ENCODE assay signal across 19 cellular contexts in genomic region chr19:39139305-39140194, GRCh38. TPM values are rescaled to one million over a fixed set of nuclear protein-coding genes. Genes with fewer than 3 reads are reported as not detected.
DNase-seq lines count a peak whose midpoint lies in the region; ATAC-seq, FAIRE-seq and TF ChIP-seq lines count a peak whose summit lies in the region.
"Had no signal": no experiment of that assay in that cellular context is flagged by ENCODE, and none has a peak within 500 bp of the region (broad histone marks: within the 10 kb centered on the region; RNA-seq: fewer than 3 reads in every experiment).

No MANE protein-coding gene starts in this region.

- intact Hi-C loops in esophagus muscularis mucosa (cut with DNase I) = no loop called here
- intact Hi-C loops in colonic mucosa (cut with DNase I) = no loop called here

- no peaks in the 10 kb centered on the region for H3K36me3 Mint-ChIP-seq in nephron progenitor cell (ENCODE audit: low read depth)

- peaks cover 11% of the 10 kb centered on the region for H3K36me3 ChIP-seq in NT2/D1 (ENCODE audit: insufficient read depth, insufficient read length, low read length)
- no peaks in the 10 kb centered on the region for H3K36me3 ChIP-seq in esophagus muscularis mucosa
- H3K36me3 ChIP-seq in colonic mucosa = no peaks in the 10 kb centered on the region
- H3K36me3 ChIP-seq: vagina had no signal

- no peak for TF ChIP-seq RAD21 in A549 (conservative IDR thresholded peaks at IDR 0.05 in 1 of 2, IDR thresholded peaks at IDR 0.05 in 1 of 2)

- 88% methylated on average over 13 of the region's 13 CpGs for WGBS in A549 (ENCODE audit: missing lambda C conversion rate)
- WGBS in esophagus muscularis mucosa = 61% methylated on average over 13 of the region's 13 CpGs

- peak overlapping the region; percentile 75 for H3K27ac Mint-ChIP-seq in nephron progenitor cell
- H3K27ac Mint-ChIP-seq: activated T-cell treated with anti-CD3 and anti-CD28 coated beads, Interleukin-2, amount 50 U/mL, for 72 hours had no signal

- no peaks in the 10 kb centered on the region for H3K27me3 Mint-ChIP-seq in nephron progenitor cell (ENCODE audit: low read depth, poor library complexity)

- TF ChIP-seq CTCF in A549 (IDR thresholded peaks at IDR 0.05) (no peak), esophagus muscularis mucosa (IDR thresholded peaks at IDR 0.05) (no peak), nephron progenitor cell (IDR thresholded peaks at IDR 0.05) (no peak), colonic mucosa (IDR thresholded peaks at IDR 0.05) (no peak)

- peak overlapping the region; percentile 20; the same call in 2 of the 3 replicates for H3K4me2 ChIP-seq in A549

- no peak for FAIRE-seq in A549 (lab: Jason Lieb, UNC)
- FAIRE-seq: GM12891 had no signal

- H3K9ac ChIP-seq in NT2/D1 (ENCODE audit: insufficient read length, low read depth) (peak overlapping the region; percentile 16), colonic mucosa (ENCODE audit: low read depth in 2 of 2, low read length in 2 of 2) (no peak overlapping the region)

- DNase-seq in A549 (ENCODE audit: low read depth in 1 of 2, low spot score in 1 of 2) = no peak
- peak; percentile 77 for DNase-seq in NT2/D1 (ENCODE audit: low read depth, low spot score)
- DNase-seq in esophagus muscularis mucosa (ENCODE audit: extremely low spot score) = no peak
- no peak for DNase-seq in nephron progenitor cell
- no peak for DNase-seq in colonic mucosa
- no peak for DNase-seq in mesenteric fat pad (ENCODE audit: low spot score)
- no peak for DNase-seq in left lobe of liver (ENCODE audit: low spot score)
- DNase-seq: activated CD4-positive, alpha-beta T cell treated with anti-CD3 and anti-CD28 coated beads, Interleukin-2, amount 50 U/mL, for 4 hours; activated T-cell treated with anti-CD3 and anti-CD28 coated beads, Interleukin-2, amount 50 U/mL, for 72 hours; NCI-H1930; RPMI8226; stimulated activated CD4-positive, alpha-beta T cell treated with anti-CD3 and anti-CD28 coated beads, Interleukin-2, amount 100 ng/mL, for 24 hours; stimulated activated CD8-positive, alpha-beta memory T cell treated with anti-CD3 and anti-CD28 coated beads, Interleukin-4, amount 100 ng/mL, for 48 hours had no signal

- H3K27me3 ChIP-seq in NT2/D1 (ENCODE audit: insufficient read depth, insufficient read length) (no peaks in the 10 kb centered on the region), esophagus muscularis mucosa (no peaks in the 10 kb centered on the region), colonic mucosa (no peaks in the 10 kb centered on the region)
- H3K27me3 ChIP-seq: vagina had no signal

- CTCF ChIA-PET in A549 (lab: Yijun Ruan, JAX) = interaction anchor here (0.6 to 4.2 kb wide), 16 partner anchors 11 to 1613 kb away, joined by 3 to 22 read pairs (median 9); partner anchors contain the start of gene PAK4

- peak in 1 of 2 experiments; percentile 6; a peak in 2 of 6 replicates for ATAC-seq in A549
- no peak for ATAC-seq in HG02840 (IDR thresholded peaks at IDR 0.05; ENCODE audit: low FRiP score, unreplicated experiment)
- ATAC-seq in left lobe of liver = no peak
- ATAC-seq: activated T-cell treated with anti-CD3 and anti-CD28 coated beads, Interleukin-2, amount 50 U/mL, for 72 hours had no signal

- peaks cover 78% of the 10 kb centered on the region for H3K4me1 Mint-ChIP-seq in nephron progenitor cell

- no peaks in the 10 kb centered on the region for H3K9me3 Mint-ChIP-seq in nephron progenitor cell
- H3K9me3 Mint-ChIP-seq: activated T-cell treated with anti-CD3 and anti-CD28 coated beads, Interleukin-2, amount 50 U/mL, for 72 hours had no signal

- no peak for TF ChIP-seq EP300 in A549 (IDR thresholded peaks at IDR 0.05)
- TF ChIP-seq EP300 in esophagus muscularis mucosa (IDR thresholded peaks at IDR 0.05) = no peak

- H3K4me1 ChIP-seq in A549 (peaks cover 62% of the 10 kb centered on the region), NT2/D1 (ENCODE audit: insufficient read depth, insufficient read length) (peaks cover 36% of the 10 kb centered on the region), esophagus muscularis mucosa (peaks cover 20 to 72% (median 63%) of the 10 kb centered on the region in 4 donors), colonic mucosa (peaks cover 15% of the 10 kb centered on the region)

- POLR2A ChIA-PET in A549 (lab: Yijun Ruan, JAX) = no interaction called here

- no peak overlapping the region for H3K4me3 Mint-ChIP-seq in nephron progenitor cell
- H3K4me3 Mint-ChIP-seq: activated T-cell treated with anti-CD3 and anti-CD28 coated beads, Interleukin-2, amount 50 U/mL, for 72 hours had no signal

- H3K4me3 ChIP-seq in A549 = no peak overlapping the region
- H3K4me3 ChIP-seq in NT2/D1 (ENCODE audit: insufficient read length, low read depth) = no peak overlapping the region
- H3K4me3 ChIP-seq in esophagus muscularis mucosa = no peak overlapping the region
- no peak overlapping the region for H3K4me3 ChIP-seq in colonic mucosa
- H3K4me3 ChIP-seq: vagina had no signal

- no peaks in the 10 kb centered on the region for H3K9me3 ChIP-seq in A549
- no peaks in the 10 kb centered on the region for H3K9me3 ChIP-seq in NT2/D1 (ENCODE audit: insufficient read depth, low read length)
- H3K9me3 ChIP-seq in esophagus muscularis mucosa = no peaks in the 10 kb centered on the region
- no peaks in the 10 kb centered on the region for H3K9me3 ChIP-seq in colonic mucosa
- H3K9me3 ChIP-seq: vagina had no signal

- H3K27ac ChIP-seq in A549 (peak overlapping the region in 1 of 2 experiments; percentile 64; a peak in 3 of 6 replicates), esophagus muscularis mucosa (replicated peaks in 1 of 4) (peak overlapping the region in 3 of 4 donors; percentile 6 to 37 (median 23)), colonic mucosa (no peak overlapping the region)
- H3K27ac ChIP-seq: vagina had no signal

- TF ChIP-seq POLR2A in A549 (IDR thresholded peaks at IDR 0.05; ENCODE audit: low read length) = no peak
- TF ChIP-seq POLR2A in esophagus muscularis mucosa (IDR thresholded peaks at IDR 0.05; ENCODE audit: low read depth) = no peak

TF ChIP-seq in A549, 52 proteins besides CTCF, POLR2A, EP300 and RAD21:
- no peak for TF ChIP-seq HDAC2 (IDR thresholded peaks at IDR 0.05)
- no peak for TF ChIP-seq NR3C1 (IDR thresholded peaks at IDR 0.05)
- no peak for TF ChIP-seq E2F6 (IDR thresholded peaks at IDR 0.05; ENCODE audit: borderline replicate concordance, low read depth)
- TF ChIP-seq CHD2 (IDR thresholded peaks at IDR 0.05; ENCODE audit: low read length, partially characterized antibody) = no peak
- TF ChIP-seq FOSL2 (IDR thresholded peaks at IDR 0.05) = no peak
- TF ChIP-seq FOSL2 (CRISPR knock-in tag; IDR thresholded peaks at IDR 0.05) = no peak
- no peak for TF ChIP-seq ELK1 (IDR thresholded peaks at IDR 0.05; ENCODE audit: low read depth, low read length)
- no peak for TF ChIP-seq POLR2AphosphoS2 (conservative IDR thresholded peaks at IDR 0.05; ENCODE audit: low read length)
- TF ChIP-seq HOXA7 (CRISPR knock-in tag; IDR thresholded peaks at IDR 0.05) = no peak
- TF ChIP-seq CHD4 (IDR thresholded peaks at IDR 0.05; ENCODE audit: borderline replicate concordance) = no peak

RNA-seq across cellular contexts. Expression of gene PAK4, which starts 14.0 kb away (rescaled TPM):
- 37.9 and 42.9 TPM in 2 replicates for polyA plus RNA-seq in A549 (2011; rRNA removed)
- 105 and 115 TPM in 2 replicates for polyA plus RNA-seq in A549 (2012; cell fraction: cytosol; rRNA removed)
- 115 and 138 TPM in 2 replicates for polyA plus RNA-seq in A549 (2012; cell fraction: nucleus; rRNA removed)
- 75.8 to 84.2 TPM (median 76.7 TPM) in 3 replicates for polyA plus RNA-seq in A549 (2017; fragmentation: RNase III; extraction: RNeasy Plus Mini Kit Qiagen cat#74134 plus additional on column Dnase treatment)
- 68.7 and 73.7 TPM in 2 replicates for polyA minus RNA-seq in A549 (2011; rRNA and poly(A)+ RNA removed)
- 10 to 100 TPM in 2 of 4 donors, 1 to 10 TPM in 2; 8.3 to 18.4 (median 11.0) TPM for total RNA-seq in esophagus muscularis mucosa
- total RNA-seq in colonic mucosa = 100 to 1,000 TPM in 1 of 2 donors, 10 to 100 TPM in 1; 85.5 to 127 TPM
- total RNA-seq in mesenteric fat pad = 18.0 TPM
- 19.4 TPM for total RNA-seq in left lobe of liver

RNA-seq across cellular contexts. Expression of gene ACP7, which starts 55.4 kb away (rescaled TPM):
- 0.06 and 0.08 TPM in 2 replicates for polyA plus RNA-seq in A549 (2011; rRNA removed)
- 0.05 and 0.08 TPM in 2 replicates for polyA plus RNA-seq in A549 (2012; cell fraction: cytosol; rRNA removed)
- polyA plus RNA-seq in A549 (2012; cell fraction: nucleus; rRNA removed) = 0.07 TPM in 1 of 2 replicates, not detected in the other
- 0.25 to 0.44 TPM (median 0.28 TPM) in 3 replicates for polyA plus RNA-seq in A549 (2017; fragmentation: RNase III; extraction: RNeasy Plus Mini Kit Qiagen cat#74134 plus additional on column Dnase treatment)
- 0.41 TPM in 1 of 2 replicates, not detected in the other for polyA minus RNA-seq in A549 (2011; rRNA and poly(A)+ RNA removed)
- not detected for total RNA-seq in esophagus muscularis mucosa
- not detected for total RNA-seq in colonic mucosa
- total RNA-seq in mesenteric fat pad = not detected
- total RNA-seq in left lobe of liver = not detected
- total RNA-seq: activated T-cell treated with anti-CD3 and anti-CD28 coated beads, Interleukin-2, amount 50 U/mL, for 72 hours; MCF 10A; renal cortical epithelial cell; T-helper 2 cell treated with Interferon-gamma antibody and Interleukin-4, amounts not matched to agents 100 ng/mL and 5 ng/mL, for 36 hours; vagina had no signal

RNA-seq across cellular contexts. Expression of gene NCCRP1, which starts 57.2 kb away (rescaled TPM):
- polyA plus RNA-seq in A549 (2011; rRNA removed) (0.90 and 1.1 TPM in 2 replicates), A549 (2017; fragmentation: RNase III; extraction: RNeasy Plus Mini Kit Qiagen cat#74134 plus additional on column Dnase treatment) (0.71 to 1.1 TPM (median 0.99 TPM) in 3 replicates)
- polyA plus RNA-seq in A549 (2012; cell fraction: cytosol; rRNA removed) = 1.1 and 1.5 TPM in 2 replicates
- 1.8 and 2.4 TPM in 2 replicates for polyA plus RNA-seq in A549 (2012; cell fraction: nucleus; rRNA removed)
- polyA minus RNA-seq in A549 (2011; rRNA and poly(A)+ RNA removed) = 0.44 and 0.54 TPM in 2 replicates
- total RNA-seq in esophagus muscularis mucosa (under 1 TPM in 3 of 4 donors, not detected in 1; 0.17 to 0.42 (median 0.39) TPM), colonic mucosa (not detected), mesenteric fat pad (not detected), left lobe of liver (0.08 TPM)
- total RNA-seq: activated T-cell treated with anti-CD3 and anti-CD28 coated beads, Interleukin-2, amount 50 U/mL, for 72 hours; MCF 10A; T-helper 2 cell treated with Interferon-gamma antibody and Interleukin-4, amounts not matched to agents 100 ng/mL and 5 ng/mL, for 36 hours had no signal
